In genomic region chr4:177155454-177155853, GRCh38 we compare ENCODE assay signal across 29 cellular contexts.
DNase-seq lines count a peak whose midpoint lies in the region; ATAC-seq and TF ChIP-seq lines count a peak whose summit lies in the region.
"Had no signal": no experiment of that assay in that cellular context is flagged by ENCODE, and none has a peak within 500 bp of the region (broad histone marks: within the 10 kb centered on the region; RNA-seq: fewer than 3 reads in every experiment).

No MANE protein-coding gene starts in this region.

- TF ChIP-seq CTCF in PC-3 (conservative IDR thresholded peaks at IDR 0.05; ENCODE audit: low read depth, low read length), result no peak
- TF ChIP-seq CTCF in epithelial cell of proximal tubule (conservative IDR thresholded peaks at IDR 0.05; ENCODE audit: low read depth, low read length), result peak; percentile 32
- TF ChIP-seq CTCF in retinal pigment epithelial cell (conservative IDR thresholded peaks at IDR 0.05; ENCODE audit: low read depth, low read length), result peak; percentile 5
- TF ChIP-seq CTCF in ovary (IDR thresholded peaks at IDR 0.05), result no peak
- no peak for TF ChIP-seq CTCF in glutamatergic neuron (IDR thresholded peaks at IDR 0.05; ENCODE audit: partially characterized antibody, unreplicated experiment)
- no peak for TF ChIP-seq CTCF in MM.1S (IDR thresholded peaks at IDR 0.05; ENCODE audit: low read length)

- no peak for TF ChIP-seq EP300 in ovary (IDR thresholded peaks at IDR 0.05)

- H3F3A ChIP-seq in PC-3 (ENCODE audit: low read length, unreplicated experiment) (no peaks in the 10 kb centered on the region), MM.1S (ENCODE audit: insufficient read depth, low read length) (no peaks in the 10 kb centered on the region)

- H3K79me2 ChIP-seq in PC-3 (ENCODE audit: low read length) (no peaks in the 10 kb centered on the region), MM.1S (ENCODE audit: low read length) (no peaks in the 10 kb centered on the region)

- no peaks in the 10 kb centered on the region for H3K4me1 ChIP-seq in PC-3 (ENCODE audit: insufficient read depth, low read length)
- no peaks in the 10 kb centered on the region for H3K4me1 ChIP-seq in ovary (ENCODE audit: insufficient read depth)
- H3K4me1 ChIP-seq in MM.1S (ENCODE audit: low read length), result no peaks in the 10 kb centered on the region
- H3K4me1 ChIP-seq: HAP-1, upper lobe of right lung had no signal

- intact Hi-C loops in PC-3 (cut with micrococcal nuclease), result no loop called here
- intact Hi-C loops in ovary (cut with DNase I), result no loop called here

- H3K4me3 ChIP-seq in PC-3 (ENCODE audit: low read length) (no peak overlapping the region), epithelial cell of proximal tubule (ENCODE audit: low read depth, low read length) (no peak overlapping the region), retinal pigment epithelial cell (ENCODE audit: low read length) (no peak overlapping the region), ovary (no peak overlapping the region), MM.1S (ENCODE audit: low read length) (no peak overlapping the region)
- H3K4me3 ChIP-seq: coronary artery, HAP-1, upper lobe of right lung had no signal

- no peak overlapping the region for H3K9ac ChIP-seq in PC-3 (ENCODE audit: low read length)
- no peak overlapping the region for H3K9ac ChIP-seq in MM.1S (ENCODE audit: low read length)
- H3K9ac ChIP-seq: KMS-11 had no signal

- H3K9me3 ChIP-seq in PC-3 (ENCODE audit: low read length) (no peaks in the 10 kb centered on the region), ovary (no peaks in the 10 kb centered on the region), MM.1S (replicated peaks; ENCODE audit: insufficient read depth, low read length) (no peaks in the 10 kb centered on the region)
- H3K9me3 ChIP-seq: HAP-1, upper lobe of right lung had no signal

- WGBS in ovary, 3 donors, result 64 to 68% (median 66%) methylated on average over 3 of the region's 3 CpGs

- H2AFZ ChIP-seq in PC-3 (ENCODE audit: low read length) (peak overlapping the region; percentile 37; the same call in 1 of the 2 replicates), MM.1S (ENCODE audit: low read length) (no peak overlapping the region)

- H3K9me2 ChIP-seq in PC-3 (replicated peaks; ENCODE audit: low read length) (no peaks in the 10 kb centered on the region), MM.1S (replicated peaks; ENCODE audit: insufficient read depth, low read length) (no peaks in the 10 kb centered on the region)

- H3K36me3 Mint-ChIP-seq in glutamatergic neuron (ENCODE audit: unreplicated experiment), result no peaks in the 10 kb centered on the region
- H3K36me3 Mint-ChIP-seq: CD14-positive monocyte; natural killer cell; stimulated activated memory B cell treated with anti-CD40 and anti-IgM and Interleukin-4, amounts not matched to agents 10 μg/mL and 1 μg/mL and 100 μg/mL, for 72 hours had no signal

- ATAC-seq in PC-3, result no peak; the same call in 1 of the 2 replicates
- ATAC-seq: natural killer cell; stimulated activated memory B cell treated with anti-CD40 and anti-IgM and Interleukin-4, amounts not matched to agents 10 μg/mL and 1 μg/mL and 100 μg/mL, for 72 hours; T-helper 17 cell; upper lobe of right lung had no signal

- no peak overlapping the region for H3K4me3 Mint-ChIP-seq in glutamatergic neuron (ENCODE audit: unreplicated experiment)
- H3K4me3 Mint-ChIP-seq: activated CD4-positive, alpha-beta memory T cell treated with anti-CD3 and anti-CD28 coated beads, Interleukin-2, amount 10 ng/mL, durations not matched to agents 7 days and 5 days; CD14-positive monocyte; natural killer cell; stimulated activated memory B cell treated with anti-CD40 and anti-IgM and Interleukin-4, amounts not matched to agents 10 μg/mL and 1 μg/mL and 100 μg/mL, for 72 hours; T-helper 17 cell had no signal

- CTCF ChIA-PET in PC-3 (lab: Charles Lee), result no interaction called here

- no peaks in the 10 kb centered on the region for H3K4me1 Mint-ChIP-seq in glutamatergic neuron (ENCODE audit: low read depth, unreplicated experiment)
- H3K4me1 Mint-ChIP-seq: activated CD4-positive, alpha-beta memory T cell treated with anti-CD3 and anti-CD28 coated beads, Interleukin-2, amount 10 ng/mL, durations not matched to agents 7 days and 5 days; CD14-positive monocyte; natural killer cell; stimulated activated memory B cell treated with anti-CD40 and anti-IgM and Interleukin-4, amounts not matched to agents 10 μg/mL and 1 μg/mL and 100 μg/mL, for 72 hours; T-helper 17 cell had no signal

- peak; percentile 11 for DNase-seq in NCI-H748 (lab: John Stamatoyannopoulos, UW; ENCODE audit: unreplicated experiment)
- DNase-seq in NCI-H748 treated with DMSO at 0.1 percent for 48 hours (lab: John Stamatoyannopoulos, UW), result no peak
- DNase-seq in PC-3, result no peak
- DNase-seq in epithelial cell of proximal tubule (ENCODE audit: low read depth), result no peak
- DNase-seq in retinal pigment epithelial cell (ENCODE audit: low read depth), result no peak
- no peak for DNase-seq in ovary
- no peak for DNase-seq in glutamatergic neuron
- no peak for DNase-seq in MM.1S
- DNase-seq: 8988T; activated CD4-positive, alpha-beta memory T cell treated with anti-CD3 and anti-CD28 coated beads, Interleukin-2, amount 10 ng/mL, durations not matched to agents 7 days and 5 days; activated CD4-positive, alpha-beta T cell treated with anti-CD3 and anti-CD28 coated beads for 1 hour; activated CD8-positive, alpha-beta memory T cell treated with anti-CD3 and anti-CD28 coated beads, Interleukin-2, amount 50 U/mL, for 4 hours; activated naive CD4-positive, alpha-beta T cell treated with Interleukin-2 at 50 U/mL for 16 hours; effector CD8-positive, alpha-beta T cell; erythroblast; kidney; natural killer cell; NCI-H1436; NCI-H2081 treated with DMSO at 0.1 percent for 48 hours; occipital lobe; OCI-M1; substantia nigra; T-helper 17 cell; upper lobe of right lung had no signal

- TF ChIP-seq POLR2A in ovary (IDR thresholded peaks at IDR 0.05), result no peak

- H3K27me3 ChIP-seq in PC-3 (ENCODE audit: low read length) (no peaks in the 10 kb centered on the region), ovary (no peaks in the 10 kb centered on the region), MM.1S (replicated peaks; ENCODE audit: insufficient read depth, low read length) (no peaks in the 10 kb centered on the region)
- H3K27me3 ChIP-seq: upper lobe of right lung had no signal

- H4K20me1 ChIP-seq in PC-3 (ENCODE audit: low read length) (no peaks in the 10 kb centered on the region), MM.1S (ENCODE audit: insufficient read depth, low read length) (no peaks in the 10 kb centered on the region)

- no peak overlapping the region for H3K27ac Mint-ChIP-seq in glutamatergic neuron (ENCODE audit: unreplicated experiment)
- H3K27ac Mint-ChIP-seq: activated CD4-positive, alpha-beta memory T cell treated with anti-CD3 and anti-CD28 coated beads, Interleukin-2, amount 10 ng/mL, durations not matched to agents 7 days and 5 days; CD14-positive monocyte; natural killer cell; stimulated activated memory B cell treated with anti-CD40 and anti-IgM and Interleukin-4, amounts not matched to agents 10 μg/mL and 1 μg/mL and 100 μg/mL, for 72 hours; T-helper 17 cell had no signal

- H3K9me3 Mint-ChIP-seq in glutamatergic neuron (ENCODE audit: unreplicated experiment), result no peaks in the 10 kb centered on the region
- H3K9me3 Mint-ChIP-seq: activated CD4-positive, alpha-beta memory T cell treated with anti-CD3 and anti-CD28 coated beads, Interleukin-2, amount 10 ng/mL, durations not matched to agents 7 days and 5 days had no signal

- H3K27ac ChIP-seq in PC-3 (ENCODE audit: low read length) (no peak overlapping the region), ovary (no peak overlapping the region), MM.1S (ENCODE audit: low read length) (no peak overlapping the region)
- H3K27ac ChIP-seq: coronary artery, KMS-11, upper lobe of right lung had no signal

- POLR2A ChIA-PET in PC-3 (lab: Charles Lee; ENCODE audit: unreplicated experiment), result no interaction called here

- no TSS peak for BruUV-seq in PC-3 (replicated peaks; lab: Mats Ljungman, UMichigan)

- H3K36me3 ChIP-seq in PC-3 (ENCODE audit: low read depth, low read length), result no peaks in the 10 kb centered on the region
- H3K36me3 ChIP-seq in ovary, result no peaks in the 10 kb centered on the region
- H3K36me3 ChIP-seq in MM.1S (replicated peaks; ENCODE audit: insufficient read depth, low read length), result no peaks in the 10 kb centered on the region
- H3K36me3 ChIP-seq: HAP-1, upper lobe of right lung had no signal

- H3K27me3 Mint-ChIP-seq in glutamatergic neuron (ENCODE audit: unreplicated experiment), result no peaks in the 10 kb centered on the region
- H3K27me3 Mint-ChIP-seq: activated CD4-positive, alpha-beta memory T cell treated with anti-CD3 and anti-CD28 coated beads, Interleukin-2, amount 10 ng/mL, durations not matched to agents 7 days and 5 days; stimulated activated memory B cell treated with anti-CD40 and anti-IgM and Interleukin-4, amounts not matched to agents 10 μg/mL and 1 μg/mL and 100 μg/mL, for 72 hours had no signal

- H3K4me2 ChIP-seq in PC-3 (ENCODE audit: low read length) (no peak overlapping the region), MM.1S (ENCODE audit: low read depth, low read length) (no peak overlapping the region)
- H3K4me2 ChIP-seq: KMS-11 had no signal

Comparison
In these comparisons a context has a peak if more than half of its experiments do, and no peak if none do; other contexts are left out.
1. CTCF ChIP-seq: peak in epithelial cell of proximal tubule (single experiment) and retinal pigment epithelial cell (single experiment); none in PC-3 (single experiment), ovary (0 of 3), glutamatergic neuron (single experiment) and MM.1S (single experiment).